Comparison of ENCODE assay signal across 8 cellular contexts in genomic region chr9:76394023-76394895, GRCh38. TPM values are rescaled to one million over a fixed set of nuclear protein-coding genes. Genes with fewer than 3 reads are reported as not detected.
DNase-seq lines count a peak whose midpoint lies in the region; ATAC-seq and TF ChIP-seq lines count a peak whose summit lies in the region.

Gene RFK (minus strand): TSS chr9:76394426. CDS start chr9:76394171, 255 bp downstream.

- peak within 1 kb of the TSS; percentile 67 for H3K27ac ChIP-seq in foreskin keratinocyte

- DNase-seq in GOT3 (lab: John Stamatoyannopoulos, UW) (peak; percentile 75), foreskin keratinocyte (peak; percentile 71 to 81)
- peak; percentile 88 for DNase-seq in activated gamma-delta T cell treated with anti-CD3 and anti-CD28 coated beads, Interleukin-2, amount 50 U/mL, for 16 hours (ENCODE audit: low read depth)

- ATAC-seq in foreskin keratinocyte: peak; percentile 93

- peak; percentile 54 for TF ChIP-seq CTCF in LNCAP (IDR thresholded peaks at IDR 0.05)
- peak; percentile 75 for TF ChIP-seq CTCF in foreskin keratinocyte (conservative IDR thresholded peaks at IDR 0.05)
- no peak for TF ChIP-seq CTCF in subcutaneous adipose tissue (IDR thresholded peaks at IDR 0.05; ENCODE audit: low read depth)

- H3K27me3 ChIP-seq in foreskin keratinocyte (no peaks in the 10 kb centered on the region), neuron (ENCODE audit: insufficient read depth, low read length) (no peaks in the 10 kb centered on the region)

- H3K4me1 ChIP-seq in ES-I3 (ENCODE audit: insufficient read depth, low read length): no peaks in the 10 kb centered on the region
- peaks cover 14% of the 10 kb centered on the region for H3K4me1 ChIP-seq in foreskin keratinocyte
- H3K4me1 ChIP-seq in neuron (ENCODE audit: insufficient read depth, low read length): no peaks in the 10 kb centered on the region

- H3K9me3 ChIP-seq in ES-I3 (ENCODE audit: control insufficient read depth, insufficient read depth, low read length): no peaks in the 10 kb centered on the region
- H3K9me3 ChIP-seq in neuron (ENCODE audit: low read length): no peaks in the 10 kb centered on the region

- H3K9ac ChIP-seq in ES-I3 (ENCODE audit: low read depth, low read length): peak within 1 kb of the TSS; percentile 98

- no peaks in the 10 kb centered on the region for H3K36me3 ChIP-seq in ES-I3 (ENCODE audit: insufficient read depth, low read length)
- peaks cover 8% of the 10 kb centered on the region for H3K36me3 ChIP-seq in neuron (ENCODE audit: insufficient read depth, low read length)

- peak within 1 kb of the TSS; percentile 98 for H2AFZ ChIP-seq in neuron (ENCODE audit: low read depth, low read length)

- TF ChIP-seq POLR2A in Raji (IDR thresholded peaks at IDR 0.05; ENCODE audit: insufficient read depth, low read depth, low read length): peak; percentile 73

- H3K4me3 ChIP-seq in neuron (ENCODE audit: low read length): peak within 1 kb of the TSS; percentile 77

RNA-seq across cellular contexts. Expression of gene RFK, which starts in this region (rescaled TPM):
- total RNA-seq in foreskin keratinocyte: 19.8 and 22.4 TPM in 2 replicates
- 10.8 and 12.2 TPM in 2 replicates for polyA plus RNA-seq in foreskin keratinocyte
- total RNA-seq in subcutaneous adipose tissue: 10 to 100 TPM; 10.8 to 19.4 (median 15.6) TPM

Comparison
In these comparisons a context has a peak if more than half of its experiments do, and no peak if none do; other contexts are left out.
1. Peak in every context shown above with its lines: DNase-seq, ATAC-seq, H3K4me3 ChIP-seq and H3K27ac ChIP-seq.